2 cellular contexts compared by ENCODE assay signal in the genomic region with DNA sequence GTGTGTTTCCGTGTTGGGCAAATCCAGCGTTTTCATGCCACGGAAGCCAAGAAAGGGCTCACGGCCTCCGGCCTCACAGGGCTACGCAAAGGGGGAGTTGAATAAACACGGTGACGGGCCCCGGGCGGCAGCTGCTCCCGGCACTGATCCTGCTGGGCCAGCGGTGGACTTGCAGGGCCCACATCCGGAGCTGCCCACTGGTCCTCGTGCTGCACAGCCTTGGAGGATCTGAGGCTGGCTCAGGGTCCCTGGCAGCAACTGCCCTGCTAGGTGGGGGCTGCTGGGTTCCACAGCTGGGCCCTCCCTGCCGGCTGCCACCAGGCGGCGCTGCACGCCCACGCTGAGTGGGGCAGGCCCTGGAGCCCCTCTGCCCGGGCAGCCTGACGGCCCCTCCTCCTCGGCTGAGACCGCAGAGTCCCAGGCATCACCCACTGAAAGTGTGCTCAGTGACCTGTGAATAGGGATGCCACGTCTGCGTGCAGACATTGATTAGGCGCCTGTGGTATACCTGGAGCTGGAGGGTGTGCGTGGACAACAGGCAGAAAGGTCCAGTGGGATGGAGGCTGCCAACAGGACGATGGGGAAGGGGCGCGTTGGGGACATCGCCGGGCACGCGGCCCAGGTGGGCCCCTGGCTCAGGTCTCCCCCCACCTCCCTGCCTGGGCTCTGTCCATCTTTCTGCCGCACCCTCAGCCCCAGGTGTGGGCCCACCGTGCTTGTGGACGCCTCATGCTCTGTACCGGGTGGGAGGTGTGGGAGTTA.
TF ChIP-seq lines count a peak whose summit lies in the region.

No MANE protein-coding gene starts in this region.

TF ChIP-seq in HCT116, 20 proteins besides CTCF, POLR2A, EP300 and RAD21:
- no peak for TF ChIP-seq SRF (IDR thresholded peaks at IDR 0.05; ENCODE audit: low read depth)
- no peak for TF ChIP-seq CBX3 (IDR thresholded peaks at IDR 0.05; ENCODE audit: low read depth)
- peak; percentile 21 for TF ChIP-seq TCF7L2 (IDR thresholded peaks at IDR 0.05; ENCODE audit: borderline replicate concordance, extremely low read depth, insufficient read depth, insufficient read length)
- TF ChIP-seq JUND (IDR thresholded peaks at IDR 0.05) = no peak
- TF ChIP-seq, protein P1, sequence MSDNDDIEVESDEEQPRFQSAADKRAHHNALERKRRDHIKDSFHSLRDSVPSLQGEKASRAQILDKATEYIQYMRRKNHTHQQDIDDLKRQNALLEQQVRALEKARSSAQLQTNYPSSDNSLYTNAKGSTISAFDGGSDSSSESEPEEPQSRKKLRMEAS (IDR thresholded peaks at IDR 0.05) = no peak
- no peak for TF ChIP-seq ELF1 (IDR thresholded peaks at IDR 0.05; ENCODE audit: borderline replicate concordance, low read depth)
- TF ChIP-seq CEBPB (IDR thresholded peaks at IDR 0.05; ENCODE audit: low read depth) = no peak
- no peak for TF ChIP-seq EZH2 (IDR thresholded peaks at IDR 0.05)
- no peak; the same call in none of the 2 replicates for TF ChIP-seq POLR2AphosphoS5 (IDR thresholded peaks at IDR 0.05; ENCODE audit: low read depth, low read length)
- TF ChIP-seq ZNF274 (IDR thresholded peaks at IDR 0.05; ENCODE audit: low read depth, low read length) = no peak
- no peak for TF ChIP-seq EZH2phosphoT487 (IDR thresholded peaks at IDR 0.05; ENCODE audit: borderline replicate concordance)
- TF ChIP-seq, protein P2, sequence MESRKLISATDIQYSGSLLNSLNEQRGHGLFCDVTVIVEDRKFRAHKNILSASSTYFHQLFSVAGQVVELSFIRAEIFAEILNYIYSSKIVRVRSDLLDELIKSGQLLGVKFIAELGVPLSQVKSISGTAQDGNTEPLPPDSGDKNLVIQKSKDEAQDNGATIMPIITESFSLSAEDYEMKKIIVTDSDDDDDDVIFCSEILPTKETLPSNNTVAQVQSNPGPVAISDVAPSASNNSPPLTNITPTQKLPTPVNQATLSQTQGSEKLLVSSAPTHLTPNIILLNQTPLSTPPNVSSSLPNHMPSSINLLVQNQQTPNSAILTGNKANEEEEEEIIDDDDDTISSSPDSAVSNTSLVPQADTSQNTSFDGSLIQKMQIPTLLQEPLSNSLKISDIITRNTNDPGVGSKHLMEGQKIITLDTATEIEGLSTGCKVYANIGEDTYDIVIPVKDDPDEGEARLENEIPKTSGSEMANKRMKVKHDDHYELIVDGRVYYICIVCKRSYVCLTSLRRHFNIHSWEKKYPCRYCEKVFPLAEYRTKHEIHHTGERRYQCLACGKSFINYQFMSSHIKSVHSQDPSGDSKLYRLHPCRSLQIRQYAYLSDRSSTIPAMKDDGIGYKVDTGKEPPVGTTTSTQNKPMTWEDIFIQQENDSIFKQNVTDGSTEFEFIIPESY (IDR thresholded peaks at IDR 0.05; ENCODE audit: extremely low read depth, insufficient replicate concordance, low read length) = no peak
- no peak for TF ChIP-seq REST (IDR thresholded peaks at IDR 0.05; ENCODE audit: low read depth)
- TF ChIP-seq YY1 (IDR thresholded peaks at IDR 0.05; ENCODE audit: extremely low read depth, insufficient replicate concordance, low read depth, low read length) = peak; percentile 42
- no peak for TF ChIP-seq SIN3A (IDR thresholded peaks at IDR 0.05; ENCODE audit: low read depth)
TF ChIP-seq in HCT116: peak in this region for 2.

TF ChIP-seq in K562, 482 proteins besides CTCF, POLR2A, EP300 and RAD21 (continues in another document):
- TF ChIP-seq ZNF551 (CRISPR knock-in tag; IDR thresholded peaks at IDR 0.05) (no peak), ESRRA (IDR thresholded peaks at IDR 0.05; ENCODE audit: borderline replicate concordance, low read depth) (peak; percentile 46; the same call in 1 of the 2 replicates), SMARCC2 (IDR thresholded peaks at IDR 0.05; ENCODE audit: low read depth) (no peak), TCFL5 (CRISPR knock-in tag; conservative IDR thresholded peaks at IDR 0.05) (no peak), ZNF133 (CRISPR knock-in tag; IDR thresholded peaks at IDR 0.05) (no peak), AFF4 (CRISPR knock-in tag; IDR thresholded peaks at IDR 0.05) (no peak), CAMTA2 (CRISPR knock-in tag; conservative IDR thresholded peaks at IDR 0.05) (no peak; the same call in 1 of the 2 replicates), CCNT2 (IDR thresholded peaks at IDR 0.05; ENCODE audit: borderline replicate concordance, extremely low read depth, insufficient read length, low read depth, low read length) (peak; percentile 87), HSF4 (CRISPR knock-in tag; IDR thresholded peaks at IDR 0.05; ENCODE audit: borderline replicate concordance) (no peak), ZNF282 (CRISPR knock-in tag; IDR thresholded peaks at IDR 0.05) (no peak), PRPF4 (IDR thresholded peaks at IDR 0.05; ENCODE audit: insufficient read depth, low read depth, low read length, poor library complexity, severe bottlenecking) (no peak), ZBTB26 (CRISPR knock-in tag; IDR thresholded peaks at IDR 0.05) (no peak), CBFA2T2 (conservative IDR thresholded peaks at IDR 0.05) (no peak), ELF2 (CRISPR knock-in tag; IDR thresholded peaks at IDR 0.05) (no peak), RAD51 (IDR thresholded peaks at IDR 0.05; ENCODE audit: borderline replicate concordance, low read depth) (no peak), RBM17 (IDR thresholded peaks at IDR 0.05; ENCODE audit: borderline replicate concordance, low read depth, low read length) (no peak), HOXB6 (CRISPR knock-in tag; IDR thresholded peaks at IDR 0.05; ENCODE audit: borderline replicate concordance) (no peak), ZNF785 (CRISPR knock-in tag; IDR thresholded peaks at IDR 0.05) (no peak), POLR2AphosphoS5 (IDR thresholded peaks at IDR 0.05; ENCODE audit: control insufficient read depth, insufficient read depth, low read depth, low read length) (peak; percentile 54; the same call in 1 of the 2 replicates), NR0B1 (IDR thresholded peaks at IDR 0.05; ENCODE audit: partially characterized antibody) (no peak), ETV6 (IDR thresholded peaks at IDR 0.05; ENCODE audit: borderline replicate concordance in 1 of 2, low read depth in 2 of 2, low read length in 1 of 2) (no peak), ETV6 (CRISPR knock-in tag; IDR thresholded peaks at IDR 0.05; ENCODE audit: borderline replicate concordance) (no peak), ILF3 (IDR thresholded peaks at IDR 0.05; ENCODE audit: borderline replicate concordance) (no peak; the same call in 1 of the 2 replicates), CBX5 (IDR thresholded peaks at IDR 0.05; ENCODE audit: borderline replicate concordance, low read depth) (0 out of 2 replicates have a peak, but pooled peaks have one; percentile 7), PURB (CRISPR knock-in tag; IDR thresholded peaks at IDR 0.05; ENCODE audit: low read depth) (no peak), TAF1 (IDR thresholded peaks at IDR 0.05; ENCODE audit: control insufficient read depth, extremely low read depth, insufficient read depth, low read length, severe bottlenecking) (no peak), ZNF561 (CRISPR knock-in tag; conservative IDR thresholded peaks at IDR 0.05) (no peak), ZNF124 (CRISPR knock-in tag; IDR thresholded peaks at IDR 0.05) (no peak), TAF15 (IDR thresholded peaks at IDR 0.05; ENCODE audit: low read depth, low read length) (no peak), MEF2A (IDR thresholded peaks at IDR 0.05; ENCODE audit: control insufficient read depth, low read depth, low read length) (no peak), OTX1 (CRISPR knock-in tag; IDR thresholded peaks at IDR 0.05) (no peak), KDM2B (CRISPR knock-in tag; IDR thresholded peaks at IDR 0.05) (no peak), IFI16 (CRISPR knock-in tag; IDR thresholded peaks at IDR 0.05) (no peak), TEAD2 (tag; IDR thresholded peaks at IDR 0.05) (no peak), HDAC3 (IDR thresholded peaks at IDR 0.05; ENCODE audit: borderline replicate concordance, partially characterized antibody) (no peak)
- TF ChIP-seq, protein P3, sequence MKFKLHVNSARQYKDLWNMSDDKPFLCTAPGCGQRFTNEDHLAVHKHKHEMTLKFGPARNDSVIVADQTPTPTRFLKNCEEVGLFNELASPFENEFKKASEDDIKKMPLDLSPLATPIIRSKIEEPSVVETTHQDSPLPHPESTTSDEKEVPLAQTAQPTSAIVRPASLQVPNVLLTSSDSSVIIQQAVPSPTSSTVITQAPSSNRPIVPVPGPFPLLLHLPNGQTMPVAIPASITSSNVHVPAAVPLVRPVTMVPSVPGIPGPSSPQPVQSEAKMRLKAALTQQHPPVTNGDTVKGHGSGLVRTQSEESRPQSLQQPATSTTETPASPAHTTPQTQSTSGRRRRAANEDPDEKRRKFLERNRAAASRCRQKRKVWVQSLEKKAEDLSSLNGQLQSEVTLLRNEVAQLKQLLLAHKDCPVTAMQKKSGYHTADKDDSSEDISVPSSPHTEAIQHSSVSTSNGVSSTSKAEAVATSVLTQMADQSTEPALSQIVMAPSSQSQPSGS (CRISPR knock-in tag; IDR thresholded peaks at IDR 0.05) = no peak
- TF ChIP-seq, protein P4, sequence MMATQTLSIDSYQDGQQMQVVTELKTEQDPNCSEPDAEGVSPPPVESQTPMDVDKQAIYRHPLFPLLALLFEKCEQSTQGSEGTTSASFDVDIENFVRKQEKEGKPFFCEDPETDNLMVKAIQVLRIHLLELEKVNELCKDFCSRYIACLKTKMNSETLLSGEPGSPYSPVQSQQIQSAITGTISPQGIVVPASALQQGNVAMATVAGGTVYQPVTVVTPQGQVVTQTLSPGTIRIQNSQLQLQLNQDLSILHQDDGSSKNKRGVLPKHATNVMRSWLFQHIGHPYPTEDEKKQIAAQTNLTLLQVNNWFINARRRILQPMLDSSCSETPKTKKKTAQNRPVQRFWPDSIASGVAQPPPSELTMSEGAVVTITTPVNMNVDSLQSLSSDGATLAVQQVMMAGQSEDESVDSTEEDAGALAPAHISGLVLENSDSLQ (IDR thresholded peaks at IDR 0.05) = no peak
- TF ChIP-seq, protein P5, sequence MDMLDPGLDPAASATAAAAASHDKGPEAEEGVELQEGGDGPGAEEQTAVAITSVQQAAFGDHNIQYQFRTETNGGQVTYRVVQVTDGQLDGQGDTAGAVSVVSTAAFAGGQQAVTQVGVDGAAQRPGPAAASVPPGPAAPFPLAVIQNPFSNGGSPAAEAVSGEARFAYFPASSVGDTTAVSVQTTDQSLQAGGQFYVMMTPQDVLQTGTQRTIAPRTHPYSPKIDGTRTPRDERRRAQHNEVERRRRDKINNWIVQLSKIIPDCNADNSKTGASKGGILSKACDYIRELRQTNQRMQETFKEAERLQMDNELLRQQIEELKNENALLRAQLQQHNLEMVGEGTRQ (CRISPR knock-in tag; IDR thresholded peaks at IDR 0.05) = no peak
